13 cellular contexts compared by ENCODE assay signal in genomic region chr11:72703281-72704008, GRCh38. TPM values are rescaled to one million over a fixed set of nuclear protein-coding genes. Genes with fewer than 3 reads are reported as not detected.
DNase-seq lines count a peak whose midpoint lies in the region; ATAC-seq and TF ChIP-seq lines count a peak whose summit lies in the region.
"Had no signal": no experiment of that assay in that cellular context is flagged by ENCODE, and none has a peak within 500 bp of the region (broad histone marks: within the 10 kb centered on the region; RNA-seq: fewer than 3 reads in every experiment).

No MANE protein-coding gene starts in this region.

- peak overlapping the region in 3 of 5 experiments; percentile 68 to 86 (median 70) for H3K4me3 Mint-ChIP-seq in brain
- H3K4me3 Mint-ChIP-seq in activated CD8-positive, alpha-beta T cell treated with anti-CD3 and anti-CD28 coated beads for 36 hours, result no peak overlapping the region

- H3K4me1 Mint-ChIP-seq in brain, result peaks cover 44% of the 10 kb centered on the region
- H3K4me1 Mint-ChIP-seq in activated CD8-positive, alpha-beta T cell treated with anti-CD3 and anti-CD28 coated beads for 36 hours (ENCODE audit: low read depth), result no peaks in the 10 kb centered on the region

- in situ Hi-C loops in HAP-1 (cut with MboI; ENCODE audit: low sequenced_read_pairs), result no loop called here

- no peaks in the 10 kb centered on the region for H3K9me3 ChIP-seq in skeletal muscle satellite cell (replicated peaks; ENCODE audit: low read length)
- no peaks in the 10 kb centered on the region for H3K9me3 ChIP-seq in HAP-1

- peaks cover 76% of the 10 kb centered on the region for H3K36me3 ChIP-seq in skeletal muscle satellite cell (ENCODE audit: insufficient read depth, low read length)
- H3K36me3 ChIP-seq in HAP-1 (replicated peaks), result peaks cover 20% of the 10 kb centered on the region

- peak overlapping the region in 4 of 5 experiments; percentile 30 to 92 (median 84) for H3K27ac Mint-ChIP-seq in brain
- no peak overlapping the region for H3K27ac Mint-ChIP-seq in activated CD8-positive, alpha-beta T cell treated with anti-CD3 and anti-CD28 coated beads for 36 hours

- H3K27me3 Mint-ChIP-seq in brain, result no peaks in the 10 kb centered on the region
- H3K27me3 Mint-ChIP-seq in activated CD8-positive, alpha-beta T cell treated with anti-CD3 and anti-CD28 coated beads for 36 hours, result no peaks in the 10 kb centered on the region

- peaks cover 0 to 3% (median 0%) of the 10 kb centered on the region in 5 experiments for H3K9me3 Mint-ChIP-seq in brain
- H3K9me3 Mint-ChIP-seq in activated CD8-positive, alpha-beta T cell treated with anti-CD3 and anti-CD28 coated beads for 36 hours, result no peaks in the 10 kb centered on the region

- no peak for ATAC-seq in activated CD8-positive, alpha-beta T cell treated with anti-CD3 and anti-CD28 coated beads for 36 hours

- H3K9ac ChIP-seq in skeletal muscle satellite cell (ENCODE audit: low read depth, low read length), result peak overlapping the region; percentile 9

- DNase-seq in GM04503 (ENCODE audit: low read depth) (peak; percentile 66), iPS-NIHi7 (ENCODE audit: extremely low spot score) (peak; percentile 45), GF-D8 (lab: John Stamatoyannopoulos, UW) (no peak), HAP-1 (ENCODE audit: low spot score in 2 of 2) (no peak)
- no peak for DNase-seq in activated CD8-positive, alpha-beta T cell treated with anti-CD3 and anti-CD28 coated beads for 36 hours
- no peak for DNase-seq in activated naive CD4-positive, alpha-beta T cell treated with anti-CD3 and anti-CD28 coated beads, Interleukin-2, amount 50 U/mL, for 16 hours
- DNase-seq: activated CD4-positive, alpha-beta T cell treated with anti-CD3 and anti-CD28 coated beads, Interleukin-2, amount 50 U/mL, for 4 hours; islet precursor cell; NCI-H1105 treated with DMSO at 0.1 percent for 48 hours; stimulated activated CD4-positive, alpha-beta T cell treated with anti-CD3 and anti-CD28 coated beads, Interleukin-4, amount 100 ng/mL, for 1 hour had no signal

- H3K27me3 ChIP-seq in skeletal muscle satellite cell (ENCODE audit: control insufficient read depth, insufficient read depth, low read length) (no peaks in the 10 kb centered on the region), HAP-1 (ENCODE audit: low read depth) (no peaks in the 10 kb centered on the region)

- no peak overlapping the region for H3K4me3 ChIP-seq in skeletal muscle satellite cell (ENCODE audit: low read length)
- H3K4me3 ChIP-seq in HAP-1, result no peak overlapping the region

- H3K4me2 ChIP-seq in skeletal muscle satellite cell (ENCODE audit: low read length), result peak overlapping the region; percentile 26

- CTCF ChIA-PET in activated CD8-positive, alpha-beta T cell treated with anti-CD3 and anti-CD28 coated beads for 36 hours (lab: Charles Lee), result interaction anchor here (0.9 kb wide), 1 partner anchor 19 kb away, joined by 3 read pairs; no protein-coding TSS in a partner anchor

- intact Hi-C loops in activated CD8-positive, alpha-beta T cell treated with anti-CD3 and anti-CD28 coated beads for 36 hours (cut with micrococcal nuclease), result no loop called here

- H3K4me1 ChIP-seq in skeletal muscle satellite cell (ENCODE audit: control insufficient read depth, insufficient read depth, low read length), result peaks cover 27% of the 10 kb centered on the region
- peaks cover 21% of the 10 kb centered on the region for H3K4me1 ChIP-seq in HAP-1

- H3K36me3 Mint-ChIP-seq in brain, result peaks cover 5% of the 10 kb centered on the region
- H3K36me3 Mint-ChIP-seq in activated CD8-positive, alpha-beta T cell treated with anti-CD3 and anti-CD28 coated beads for 36 hours (ENCODE audit: low read depth), result peaks cover 17% of the 10 kb centered on the region

- POLR2A ChIA-PET in activated CD8-positive, alpha-beta T cell treated with anti-CD3 and anti-CD28 coated beads for 36 hours (lab: Charles Lee), result interaction anchor here (1.2 to 1.5 kb wide), 2 partner anchors 15 kb away, joined by 3 read pairs; no protein-coding TSS in a partner anchor

- no peak for TF ChIP-seq CTCF in brain (conservative IDR thresholded peaks at IDR 0.05)
- no peak for TF ChIP-seq CTCF in activated CD8-positive, alpha-beta T cell treated with anti-CD3 and anti-CD28 coated beads for 36 hours (IDR thresholded peaks at IDR 0.05)

RNA-seq across cellular contexts. Expression of gene PDE2A, which starts 29.2 kb away (rescaled TPM):
- 26.1 TPM for polyA plus RNA-seq in brain (ENCODE audit: insufficient read depth, low read depth, low replicate concordance)
- total RNA-seq in skeletal muscle satellite cell (2012; rRNA removed), result 0.66 and 0.76 TPM in 2 replicates
- total RNA-seq in activated CD8-positive, alpha-beta T cell treated with anti-CD3 and anti-CD28 coated beads for 36 hours, result under 1 TPM; 0.14 to 0.72 TPM
- total RNA-seq: chondrocyte had no signal

RNA-seq across cellular contexts. Expression of gene ARAP1, which starts 48.8 kb away (rescaled TPM):
- polyA plus RNA-seq in brain (ENCODE audit: insufficient read depth, low read depth, low replicate concordance), result 36.6 TPM
- total RNA-seq in skeletal muscle satellite cell (2012; rRNA removed), result 51.1 and 60.3 TPM in 2 replicates
- 10 to 100 TPM; 77.7 to 91.5 TPM for total RNA-seq in activated CD8-positive, alpha-beta T cell treated with anti-CD3 and anti-CD28 coated beads for 36 hours

Comparison
In these comparisons a context has a peak if more than half of its experiments do, and no peak if none do; other contexts are left out.
1. DNase-seq: peak in GM04503 (single experiment) and iPS-NIHi7 (single experiment); none in activated CD8-positive, alpha-beta T cell treated with anti-CD3 and anti-CD28 coated beads for 36 hours (single experiment), GF-D8 (single experiment), HAP-1 (0 of 2) and activated naive CD4-positive, alpha-beta T cell treated with anti-CD3 and anti-CD28 coated beads, Interleukin-2, amount 50 U/mL, for 16 hours (single experiment).